In genomic region chr22:23179381-23180294, GRCh38 we compare ENCODE assay signal across 8 cellular contexts. TPM values are rescaled to one million over a fixed set of nuclear protein-coding genes. Genes with fewer than 3 reads are reported as not detected.
DNase-seq lines count a peak whose midpoint lies in the region; ATAC-seq, FAIRE-seq and TF ChIP-seq lines count a peak whose summit lies in the region.

No MANE protein-coding gene starts in this region.

- H3K4me1 ChIP-seq in BE2C (peaks cover 3% of the 10 kb centered on the region), adrenal gland (replicated peaks in 1 of 2) (peaks cover 27 to 51% of the 10 kb centered on the region in 2 donors), kidney (ENCODE audit: control insufficient read depth in 1 of 2, insufficient read depth in 1 of 2, low read depth in 1 of 2, low read length in 2 of 2) (peaks cover 28 to 32% of the 10 kb centered on the region in 2 donors)

- H3K27me3 ChIP-seq in BE2C (no peaks in the 10 kb centered on the region), adrenal gland (no peaks in the 10 kb centered on the region)

- DNase-seq in BE2C, result no peak
- no peak for DNase-seq in Jurkat, Clone E6-1 (ENCODE audit: low read depth, low spot score)
- peak; percentile 42 to 73 (median 50) for DNase-seq in adrenal gland
- peak; percentile 85 for DNase-seq in kidney
- peak; percentile 15 for DNase-seq in stimulated activated naive CD4-positive, alpha-beta T cell treated with Interleukin-2 at 50 U/mL for 16 hours (lab: John Stamatoyannopoulos, UW)
- no peak for DNase-seq in foreskin melanocyte

- H3K4me3 ChIP-seq in BE2C (ENCODE audit: low read depth, low read length), result peak overlapping the region; percentile 54
- peak overlapping the region; percentile 46 for H3K4me3 ChIP-seq in Jurkat, Clone E6-1 (ENCODE audit: low read length)
- H3K4me3 ChIP-seq in adrenal gland, result peak overlapping the region in 2 of 4 donors; percentile 37 to 82
- H3K4me3 ChIP-seq in kidney (ENCODE audit: low read length in 2 of 2), result peak overlapping the region; percentile 57 to 68

- H3K27ac ChIP-seq in adrenal gland (peak overlapping the region in 3 of 5 donors; percentile 60 to 92 (median 69)), kidney (ENCODE audit: low read depth in 2 of 2, low read length in 2 of 2) (peak overlapping the region; percentile 77 to 85)

- intact Hi-C loops in adrenal gland (cut with DNase I), result loop anchor here (5.0 kb wide), 2 partner anchors 103 to 208 kb away; no protein-coding TSS in a partner anchor
- intact Hi-C loops in kidney (cut with DNase I), result loop anchor here (5.0 to 10.0 kb wide), 2 partner anchors 103 to 205 kb away; no protein-coding TSS in a partner anchor

- H3K9ac ChIP-seq in kidney (ENCODE audit: low read length in 2 of 2), result peak overlapping the region; percentile 51 to 89

- FAIRE-seq in kidney (lab: Jason Lieb, UNC), result no peak

- peaks cover 13% of the 10 kb centered on the region for H3K36me3 ChIP-seq in BE2C
- H3K36me3 ChIP-seq in adrenal gland (replicated peaks in 1 of 2), result no peaks in the 10 kb centered on the region
- H3K36me3 ChIP-seq in kidney (ENCODE audit: control insufficient read depth in 1 of 2, insufficient read depth in 2 of 2, low read length in 2 of 2), result no peaks in the 10 kb centered on the region

- no peak for TF ChIP-seq POLR2A in adrenal gland (IDR thresholded peaks at IDR 0.05)

- ATAC-seq in GM21619 (IDR thresholded peaks at IDR 0.05; ENCODE audit: unreplicated experiment), result no peak
- no peak for ATAC-seq in HG02852 (IDR thresholded peaks at IDR 0.05; ENCODE audit: unreplicated experiment)

- 37 to 40% (median 39%) methylated on average over 13 to 25 of the region's 25 CpGs for WGBS in adrenal gland, 4 donors

- TF ChIP-seq CTCF in BE2C (IDR thresholded peaks at IDR 0.05; ENCODE audit: low read depth, low read length), result no peak
- TF ChIP-seq CTCF in adrenal gland (IDR thresholded peaks at IDR 0.05), result no peak
- TF ChIP-seq CTCF in kidney (IDR thresholded peaks at IDR 0.05; ENCODE audit: borderline replicate concordance, extremely low read depth, insufficient read depth), result no peak

- peaks cover 13% of the 10 kb centered on the region; the same call in 1 of the 2 replicates for H3K9me3 ChIP-seq in BE2C
- no peaks in the 10 kb centered on the region for H3K9me3 ChIP-seq in adrenal gland (replicated peaks in 1 of 3)
- no peaks in the 10 kb centered on the region for H3K9me3 ChIP-seq in kidney (ENCODE audit: control insufficient read depth in 1 of 2, low read length in 2 of 2)

RNA-seq across cellular contexts. Expression of gene BCR, which starts 0.7 kb away (rescaled TPM):
- 59.1 TPM for polyA plus RNA-seq in BE2C (2012; ENCODE audit: insufficient read depth, insufficient read length, low read depth)
- 67.1 TPM for polyA plus RNA-seq in Jurkat, Clone E6-1 (2012; ENCODE audit: insufficient read depth, insufficient read length)
- total RNA-seq in adrenal gland, result 10 to 100 TPM; 37.4 to 64.3 (median 50.6) TPM
- 10 to 100 TPM; 18.7 to 26.5 (median 23.7) TPM for polyA plus RNA-seq in adrenal gland
- total RNA-seq in kidney, result 97.7 TPM
- polyA plus RNA-seq in kidney (ENCODE audit: insufficient read depth, low read depth, low replicate concordance), result 45.0 TPM

RNA-seq across cellular contexts. Expression of gene RAB36, which starts 34.4 kb away (rescaled TPM):
- polyA plus RNA-seq in BE2C (2012; ENCODE audit: insufficient read depth, insufficient read length, low read depth), result 2.8 TPM
- polyA plus RNA-seq in Jurkat, Clone E6-1 (2012; ENCODE audit: insufficient read depth, insufficient read length), result not detected
- total RNA-seq in adrenal gland (10 to 100 TPM in 2 of 8 donors, 1 to 10 TPM in 6; 4.0 to 13.0 (median 8.6) TPM), kidney (30.5 TPM)
- polyA plus RNA-seq in adrenal gland (1 to 10 TPM; 6.5 to 7.3 (median 7.0) TPM), kidney (ENCODE audit: insufficient read depth, low read depth, low replicate concordance) (9.7 TPM)

RNA-seq across cellular contexts. Expression of gene RSPH14, which starts 37.8 kb away (rescaled TPM):
- polyA plus RNA-seq in BE2C (2012; ENCODE audit: insufficient read depth, insufficient read length, low read depth), result not detected
- polyA plus RNA-seq in Jurkat, Clone E6-1 (2012; ENCODE audit: insufficient read depth, insufficient read length), result 2.4 TPM
- total RNA-seq in adrenal gland (10 to 100 TPM in 1 of 8 donors, 1 to 10 TPM in 3, under 1 TPM in 2, not detected in 2; 0.49 to 18.3 (median 2.4) TPM), kidney (5.2 TPM)
- polyA plus RNA-seq in adrenal gland (1 to 10 TPM; 3.2 to 4.8 (median 3.6) TPM), kidney (ENCODE audit: insufficient read depth, low read depth, low replicate concordance) (11.9 TPM)

Comparison
In these comparisons a context has a peak if more than half of its experiments do, and no peak if none do; other contexts are left out.
1. DNase-seq: peak in adrenal gland (7 of 7), kidney (single experiment) and stimulated activated naive CD4-positive, alpha-beta T cell treated with Interleukin-2 at 50 U/mL for 16 hours (single experiment); none in BE2C (single experiment), Jurkat, Clone E6-1 (single experiment) and foreskin melanocyte (single experiment).